Comparison of ENCODE assay signal across 25 cellular contexts in the genomic region with DNA sequence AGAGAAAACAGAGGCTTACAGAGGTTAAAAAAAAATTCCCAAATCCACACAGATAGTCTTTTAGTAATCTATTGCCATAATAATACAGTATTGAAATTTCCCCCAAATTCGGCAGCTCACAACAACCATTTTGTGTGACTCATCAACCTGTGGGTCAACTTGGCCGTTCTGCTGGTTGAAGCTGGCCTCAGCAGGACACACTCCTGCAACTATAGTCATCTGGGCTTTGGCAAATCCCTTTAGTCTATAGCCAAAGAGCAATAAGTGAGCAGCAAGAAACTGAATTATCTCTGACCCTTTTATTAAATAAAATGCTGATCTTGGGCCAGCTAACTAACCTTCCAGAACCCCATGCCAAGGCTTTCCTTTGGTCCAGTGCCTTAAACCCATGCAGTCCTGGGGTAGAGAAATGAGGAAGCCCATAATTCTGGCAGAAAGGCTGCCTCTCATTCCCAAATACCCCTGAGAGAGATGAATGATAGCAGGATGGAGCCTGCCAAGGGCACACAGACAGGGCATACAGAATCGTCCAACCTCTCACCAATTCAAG. TPM values are rescaled to one million over a fixed set of nuclear protein-coding genes. Genes with fewer than 3 reads are reported as not detected.
"Had no signal": no experiment of that assay in that cellular context is flagged by ENCODE, and none has a peak within 500 bp of the region (broad histone marks: within the 10 kb centered on the region; RNA-seq: fewer than 3 reads in every experiment).

No MANE protein-coding gene starts in this region.

- H3K27me3 Mint-ChIP-seq: activated CD4-positive, alpha-beta T cell treated with anti-CD3 and anti-CD28 coated beads, Interleukin-2, amount 10 ng/mL, durations not matched to agents 7 days and 5 days; stimulated activated naive CD8-positive, alpha-beta T cell treated with anti-CD3 and anti-CD28 coated beads, Interleukin-15, amount 100 ng/mL, for 72 hours had no signal

- H3K36me3 ChIP-seq: brain microvascular endothelial cell, esophagus muscularis mucosa, lower lobe of right lung, tibial nerve, uterus, WERI-Rb-1 had no signal

- H3K27me3 ChIP-seq: brain microvascular endothelial cell, esophagus muscularis mucosa, tibial nerve, uterus had no signal

- H3K9me3 ChIP-seq: esophagus muscularis mucosa, lower lobe of right lung, mucosa of descending colon, tibial nerve, uterus had no signal

- ATAC-seq: activated CD8-positive, alpha-beta T cell treated with anti-CD3 and anti-CD28 coated beads, Interleukin-2, amount 10 ng/mL, durations not matched to agents 7 days and 5 days; activated naive CD8-positive, alpha-beta T cell treated with anti-CD3 and anti-CD28 coated beads, Interleukin-2, amount 50 U/mL, for 24 hours; left lobe of liver; lower lobe of right lung; mucosa of descending colon; sciatic nerve; stimulated activated effector memory CD8-positive, alpha-beta T cell treated with anti-CD3 and anti-CD28 coated beads, Interleukin-12 subunit alpha, Interleukin-12 subunit beta, amount 100 ng/mL, for 72 hours; stimulated activated naive CD8-positive, alpha-beta T cell treated with anti-CD3 and anti-CD28 coated beads, Interleukin-15, amount 100 ng/mL, for 72 hours had no signal

- H3K9me3 Mint-ChIP-seq: activated CD4-positive, alpha-beta T cell treated with anti-CD3 and anti-CD28 coated beads, Interleukin-2, amount 10 ng/mL, durations not matched to agents 7 days and 5 days; activated naive CD8-positive, alpha-beta T cell treated with anti-CD3 and anti-CD28 coated beads, Interleukin-2, amount 50 U/mL, for 24 hours; activated T-helper 1 cell treated with anti-CD3 and anti-CD28 coated beads, Interleukin-12 subunit alpha, Interleukin-12 subunit beta, Interleukin-2, Interleukin-4 antibody, amounts not matched to agents 30 ng/mL and 10 ng/mL and 1 ng/mL, durations not matched to agents 14 hours and 24 hours and 36 hours; stimulated activated effector memory CD8-positive, alpha-beta T cell treated with anti-CD3 and anti-CD28 coated beads, Interleukin-12 subunit alpha, Interleukin-12 subunit beta, amount 100 ng/mL, for 72 hours; stimulated activated naive CD8-positive, alpha-beta T cell treated with anti-CD3 and anti-CD28 coated beads, Interleukin-15, amount 100 ng/mL, for 72 hours had no signal

- H3K36me3 Mint-ChIP-seq: stimulated activated effector memory CD8-positive, alpha-beta T cell treated with anti-CD3 and anti-CD28 coated beads, Interleukin-12 subunit alpha, Interleukin-12 subunit beta, amount 100 ng/mL, for 72 hours had no signal

- H3K27ac ChIP-seq: brain microvascular endothelial cell, coronary artery, esophagus muscularis mucosa, lower lobe of right lung, tibial nerve, uterus, WERI-Rb-1 had no signal

- H3K4me1 Mint-ChIP-seq: activated CD4-positive, alpha-beta T cell treated with anti-CD3 and anti-CD28 coated beads, Interleukin-2, amount 10 ng/mL, durations not matched to agents 7 days and 5 days; activated naive CD8-positive, alpha-beta T cell treated with anti-CD3 and anti-CD28 coated beads, Interleukin-2, amount 50 U/mL, for 24 hours; stimulated activated effector memory CD8-positive, alpha-beta T cell treated with anti-CD3 and anti-CD28 coated beads, Interleukin-12 subunit alpha, Interleukin-12 subunit beta, amount 100 ng/mL, for 72 hours; stimulated activated naive CD8-positive, alpha-beta T cell treated with anti-CD3 and anti-CD28 coated beads, Interleukin-15, amount 100 ng/mL, for 72 hours had no signal

- H3K4me3 Mint-ChIP-seq: activated CD4-positive, alpha-beta T cell treated with anti-CD3 and anti-CD28 coated beads, Interleukin-2, amount 10 ng/mL, durations not matched to agents 7 days and 5 days; activated CD8-positive, alpha-beta T cell treated with anti-CD3 and anti-CD28 coated beads, Interleukin-2, amount 10 ng/mL, durations not matched to agents 7 days and 5 days; activated naive CD8-positive, alpha-beta T cell treated with anti-CD3 and anti-CD28 coated beads, Interleukin-2, amount 50 U/mL, for 24 hours; activated T-helper 1 cell treated with anti-CD3 and anti-CD28 coated beads, Interleukin-12 subunit alpha, Interleukin-12 subunit beta, Interleukin-2, Interleukin-4 antibody, amounts not matched to agents 30 ng/mL and 10 ng/mL and 1 ng/mL, durations not matched to agents 14 hours and 24 hours and 36 hours; stimulated activated effector memory CD8-positive, alpha-beta T cell treated with anti-CD3 and anti-CD28 coated beads, Interleukin-12 subunit alpha, Interleukin-12 subunit beta, amount 100 ng/mL, for 72 hours; stimulated activated naive CD8-positive, alpha-beta T cell treated with anti-CD3 and anti-CD28 coated beads, Interleukin-15, amount 100 ng/mL, for 72 hours had no signal

- DNase-seq: activated CD4-positive, alpha-beta T cell treated with anti-CD3 and anti-CD28 coated beads, Interleukin-2, amount 10 ng/mL, durations not matched to agents 7 days and 5 days; activated CD4-positive, CD25-positive, alpha-beta regulatory T cell treated with anti-CD3 and anti-CD28 coated beads, Interleukin-2, amount 50 U/mL, for 72 hours; activated CD8-positive, alpha-beta T cell treated with anti-CD3 and anti-CD28 coated beads, Interleukin-2, amount 10 ng/mL, durations not matched to agents 7 days and 5 days; activated gamma-delta T cell; activated naive CD4-positive, alpha-beta T cell treated with anti-CD3 and anti-CD28 coated beads, Interleukin-2, amount 50 U/mL, for 16 hours; activated naive CD8-positive, alpha-beta T cell treated with anti-CD3 and anti-CD28 coated beads, Interleukin-2, amount 50 U/mL, for 24 hours; brain microvascular endothelial cell; central memory CD4-positive, alpha-beta T cell; lower lobe of right lung; mesendoderm; mucosa of descending colon; occipital lobe; posterior cingulate gyrus; small intestine; stimulated activated CD4-positive, alpha-beta T cell treated with anti-CD3 and anti-CD28 coated beads, Interleukin-2, amount 100 ng/mL, for 24 hours; stimulated activated naive CD8-positive, alpha-beta T cell treated with anti-CD3 and anti-CD28 coated beads, Interleukin-15, amount 100 ng/mL, for 72 hours; uterus; WERI-Rb-1 had no signal

- H3K27ac Mint-ChIP-seq: activated CD4-positive, alpha-beta T cell treated with anti-CD3 and anti-CD28 coated beads, Interleukin-2, amount 10 ng/mL, durations not matched to agents 7 days and 5 days; activated CD8-positive, alpha-beta T cell treated with anti-CD3 and anti-CD28 coated beads, Interleukin-2, amount 10 ng/mL, durations not matched to agents 7 days and 5 days; activated naive CD8-positive, alpha-beta T cell treated with anti-CD3 and anti-CD28 coated beads, Interleukin-2, amount 50 U/mL, for 24 hours; activated T-helper 1 cell treated with anti-CD3 and anti-CD28 coated beads, Interleukin-12 subunit alpha, Interleukin-12 subunit beta, Interleukin-2, Interleukin-4 antibody, amounts not matched to agents 30 ng/mL and 10 ng/mL and 1 ng/mL, durations not matched to agents 14 hours and 24 hours and 36 hours; stimulated activated effector memory CD8-positive, alpha-beta T cell treated with anti-CD3 and anti-CD28 coated beads, Interleukin-12 subunit alpha, Interleukin-12 subunit beta, amount 100 ng/mL, for 72 hours; stimulated activated naive CD8-positive, alpha-beta T cell treated with anti-CD3 and anti-CD28 coated beads, Interleukin-15, amount 100 ng/mL, for 72 hours had no signal

- H3K4me1 ChIP-seq: esophagus muscularis mucosa, lower lobe of right lung, tibial nerve, uterus had no signal

- H3K4me3 ChIP-seq: coronary artery, esophagus muscularis mucosa, lower lobe of right lung, mucosa of descending colon, tibial nerve, uterus had no signal

RNA-seq across cellular contexts. Expression of a gene that starts 17.2 kb away (rescaled TPM):
- total RNA-seq: activated CD4-positive, alpha-beta T cell treated with anti-CD3 and anti-CD28 coated beads, Interleukin-2, amount 10 ng/mL, durations not matched to agents 7 days and 5 days; activated CD8-positive, alpha-beta T cell treated with anti-CD3 and anti-CD28 coated beads, Interleukin-2, amount 10 ng/mL, durations not matched to agents 7 days and 5 days; left lobe of liver had no signal
